ENCODE assay signal across 1 cellular context in the genomic region with DNA sequence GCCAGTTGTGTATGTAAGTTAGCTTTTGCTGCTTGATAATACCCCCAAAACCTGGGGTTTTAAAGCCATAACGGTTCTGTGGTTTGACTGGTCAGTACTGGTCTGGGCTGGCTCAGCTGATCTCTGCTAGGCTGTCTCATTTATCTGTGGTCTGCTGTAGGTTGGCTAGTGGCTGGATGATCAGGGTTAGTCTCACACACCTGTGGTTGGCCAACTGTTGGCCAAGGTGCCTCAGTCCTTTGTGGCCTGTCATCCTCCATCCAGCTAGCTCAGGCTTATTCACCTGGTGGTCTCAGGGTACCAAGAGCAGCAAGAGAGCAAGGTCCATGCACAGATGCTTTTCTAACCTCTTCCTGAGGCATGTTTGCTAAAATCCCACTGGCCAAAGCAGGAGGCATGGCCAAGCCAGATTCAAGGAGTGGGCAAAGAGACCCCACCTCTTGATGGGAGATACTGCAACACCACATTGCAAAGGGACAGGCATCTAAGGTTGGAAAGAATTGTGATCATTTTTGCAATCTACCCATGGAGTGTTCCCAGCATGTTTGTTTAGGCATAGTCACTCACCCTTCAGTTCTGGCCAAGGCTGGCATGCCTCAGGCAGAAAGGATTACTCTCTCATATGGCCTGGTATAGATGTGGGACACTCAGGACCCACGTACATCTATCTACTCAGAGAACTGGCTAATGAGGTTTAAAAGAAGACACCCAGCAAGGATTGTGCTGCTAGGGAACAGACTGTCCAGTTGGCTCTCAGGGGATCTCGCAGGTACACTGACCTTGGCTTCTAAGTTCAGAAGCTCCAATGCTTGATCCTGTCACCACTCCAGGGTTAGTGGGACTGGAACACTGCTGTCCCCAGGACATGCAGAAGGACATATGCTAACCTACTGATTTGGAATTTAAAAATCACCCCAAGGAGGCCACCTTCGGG.
TF ChIP-seq lines count a peak whose summit lies in the region.

No MANE protein-coding gene starts in this region.

TF ChIP-seq in H1, 55 proteins besides CTCF, POLR2A, EP300 and RAD21:
- TF ChIP-seq EZH2 (IDR thresholded peaks at IDR 0.05; ENCODE audit: low read depth, low read length, severe bottlenecking) (no peak), RXRA (IDR thresholded peaks at IDR 0.05; ENCODE audit: insufficient read depth, low read depth, low read length) (no peak), RFX5 (IDR thresholded peaks at IDR 0.05; ENCODE audit: borderline replicate concordance, low read depth, low read length) (no peak), CBX5 (IDR thresholded peaks at IDR 0.05; ENCODE audit: low read depth, low read length) (no peak), JUN (IDR thresholded peaks at IDR 0.05; ENCODE audit: low read depth, low read length) (no peak), KDM4A (IDR thresholded peaks at IDR 0.05; ENCODE audit: low read depth, low read length, severe bottlenecking) (no peak), CHD1 (IDR thresholded peaks at IDR 0.05; ENCODE audit: low read depth, low read length) (no peak), BACH1 (IDR thresholded peaks at IDR 0.05; ENCODE audit: low read length) (no peak), FOSL1 (IDR thresholded peaks at IDR 0.05; ENCODE audit: insufficient read depth, low read depth, low read length) (no peak), HDAC6 (IDR thresholded peaks at IDR 0.05; ENCODE audit: low read depth, low read length) (no peak), TAF7 (optimal IDR thresholded peaks at IDR 0.05; ENCODE audit: borderline replicate concordance, low read depth, low read length) (no peak), ZNF274 (IDR thresholded peaks at IDR 0.05; ENCODE audit: borderline replicate concordance, extremely low read depth, low read length) (no peak), RNF2 (IDR thresholded peaks at IDR 0.05; ENCODE audit: borderline replicate concordance, low read depth, low read length, missing control alignments, poor library complexity, severe bottlenecking) (no peak), CREB1 (IDR thresholded peaks at IDR 0.05) (no peak), BCL11A (IDR thresholded peaks at IDR 0.05; ENCODE audit: low read depth in 2 of 2, low read length in 2 of 2) (no peak), ATF3 (IDR thresholded peaks at IDR 0.05; ENCODE audit: insufficient read depth, low read depth, low read length) (no peak)
